Comparison of ENCODE assay signal across 1 cellular context in the genomic region with DNA sequence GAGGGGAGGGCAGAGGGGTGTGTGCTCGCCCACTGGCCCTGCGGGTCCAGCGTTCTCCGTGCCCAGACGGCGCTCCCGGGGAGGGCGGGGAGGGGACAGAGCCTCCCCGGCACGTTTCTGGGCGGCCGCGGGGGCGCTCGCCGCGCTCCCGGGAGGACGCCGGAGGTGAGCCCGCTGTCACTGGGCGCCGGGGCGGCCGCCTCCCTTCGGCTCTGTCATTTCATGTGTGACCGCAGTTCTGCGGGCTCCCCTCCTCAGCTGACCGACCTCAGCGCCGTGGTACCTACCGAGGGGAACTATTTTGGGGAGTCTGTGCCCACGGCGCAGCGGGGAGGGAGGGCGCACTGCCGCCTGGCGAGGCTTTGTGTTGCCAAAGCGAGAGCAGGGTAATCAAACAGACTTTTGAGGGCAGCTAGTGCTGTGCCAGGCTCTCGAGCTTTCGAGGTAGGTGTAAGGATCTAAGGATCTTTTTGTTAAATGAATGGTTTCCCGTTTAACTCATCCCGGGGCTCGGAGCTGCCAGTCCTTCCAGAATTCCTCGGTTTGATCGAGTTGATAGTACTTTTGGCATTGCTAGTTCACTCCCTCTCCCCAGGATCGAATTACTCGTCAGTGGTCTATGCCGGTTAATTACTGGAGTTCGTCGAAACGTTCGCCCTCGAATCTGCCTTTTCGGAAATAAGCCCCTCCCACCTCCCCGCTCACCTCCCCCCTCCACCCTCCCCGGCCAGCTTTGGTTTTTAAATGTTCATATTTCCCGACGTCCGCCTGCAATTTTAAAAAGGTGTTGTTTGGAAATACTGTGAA.
A peak's percentile ranks its signal among the peaks of the same experiment; 100 is the strongest.
TF ChIP-seq lines count a peak whose summit lies in the region.

No MANE protein-coding gene starts in this region.

TF ChIP-seq in HepG2, 621 proteins besides CTCF, POLR2A, EP300 and RAD21 (continued from another document and continues in another):
- TF ChIP-seq, protein P1, sequence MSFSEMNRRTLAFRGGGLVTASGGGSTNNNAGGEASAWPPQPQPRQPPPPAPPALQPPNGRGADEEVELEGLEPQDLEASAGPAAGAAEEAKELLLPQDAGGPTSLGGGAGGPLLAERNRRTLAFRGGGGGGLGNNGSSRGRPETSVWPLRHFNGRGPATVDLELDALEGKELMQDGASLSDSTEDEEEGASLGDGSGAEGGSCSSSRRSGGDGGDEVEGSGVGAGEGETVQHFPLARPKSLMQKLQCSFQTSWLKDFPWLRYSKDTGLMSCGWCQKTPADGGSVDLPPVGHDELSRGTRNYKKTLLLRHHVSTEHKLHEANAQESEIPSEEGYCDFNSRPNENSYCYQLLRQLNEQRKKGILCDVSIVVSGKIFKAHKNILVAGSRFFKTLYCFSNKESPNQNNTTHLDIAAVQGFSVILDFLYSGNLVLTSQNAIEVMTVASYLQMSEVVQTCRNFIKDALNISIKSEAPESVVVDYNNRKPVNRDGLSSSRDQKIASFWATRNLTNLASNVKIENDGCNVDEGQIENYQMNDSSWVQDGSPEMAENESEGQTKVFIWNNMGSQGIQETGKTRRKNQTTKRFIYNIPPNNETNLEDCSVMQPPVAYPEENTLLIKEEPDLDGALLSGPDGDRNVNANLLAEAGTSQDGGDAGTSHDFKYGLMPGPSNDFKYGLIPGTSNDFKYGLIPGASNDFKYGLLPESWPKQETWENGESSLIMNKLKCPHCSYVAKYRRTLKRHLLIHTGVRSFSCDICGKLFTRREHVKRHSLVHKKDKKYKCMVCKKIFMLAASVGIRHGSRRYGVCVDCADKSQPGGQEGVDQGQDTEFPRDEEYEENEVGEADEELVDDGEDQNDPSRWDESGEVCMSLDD (CRISPR knock-in tag; IDR thresholded peaks at IDR 0.05; ENCODE audit: borderline replicate concordance), result 0 out of 2 replicates have a peak, but pooled peaks have one; percentile 47
- TF ChIP-seq CSRNP1 (CRISPR knock-in tag; IDR thresholded peaks at IDR 0.05), result no peak
- TF ChIP-seq CAMTA2 (CRISPR knock-in tag; IDR thresholded peaks at IDR 0.05; ENCODE audit: borderline replicate concordance), result no peak
- no peak for TF ChIP-seq NFIB (CRISPR knock-in tag; IDR thresholded peaks at IDR 0.05; ENCODE audit: borderline replicate concordance)
- TF ChIP-seq, protein P2, sequence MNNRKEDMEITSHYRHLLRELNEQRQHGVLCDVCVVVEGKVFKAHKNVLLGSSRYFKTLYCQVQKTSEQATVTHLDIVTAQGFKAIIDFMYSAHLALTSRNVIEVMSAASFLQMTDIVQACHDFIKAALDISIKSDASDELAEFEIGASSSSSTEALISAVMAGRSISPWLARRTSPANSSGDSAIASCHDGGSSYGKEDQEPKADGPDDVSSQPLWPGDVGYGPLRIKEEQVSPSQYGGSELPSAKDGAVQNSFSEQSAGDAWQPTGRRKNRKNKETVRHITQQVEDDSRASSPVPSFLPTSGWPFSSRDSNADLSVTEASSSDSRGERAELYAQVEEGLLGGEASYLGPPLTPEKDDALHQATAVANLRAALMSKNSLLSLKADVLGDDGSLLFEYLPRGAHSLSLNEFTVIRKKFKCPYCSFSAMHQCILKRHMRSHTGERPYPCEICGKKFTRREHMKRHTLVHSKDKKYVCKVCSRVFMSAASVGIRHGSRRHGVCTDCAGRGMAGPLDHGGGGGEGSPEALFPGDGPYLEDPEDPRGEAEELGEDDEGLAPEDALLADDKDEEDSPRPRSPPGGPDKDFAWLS (CRISPR knock-in tag; IDR thresholded peaks at IDR 0.05; ENCODE audit: borderline replicate concordance), result no peak
- TF ChIP-seq ZNF44 (CRISPR knock-in tag; IDR thresholded peaks at IDR 0.05), result no peak
- TF ChIP-seq, protein P3, sequence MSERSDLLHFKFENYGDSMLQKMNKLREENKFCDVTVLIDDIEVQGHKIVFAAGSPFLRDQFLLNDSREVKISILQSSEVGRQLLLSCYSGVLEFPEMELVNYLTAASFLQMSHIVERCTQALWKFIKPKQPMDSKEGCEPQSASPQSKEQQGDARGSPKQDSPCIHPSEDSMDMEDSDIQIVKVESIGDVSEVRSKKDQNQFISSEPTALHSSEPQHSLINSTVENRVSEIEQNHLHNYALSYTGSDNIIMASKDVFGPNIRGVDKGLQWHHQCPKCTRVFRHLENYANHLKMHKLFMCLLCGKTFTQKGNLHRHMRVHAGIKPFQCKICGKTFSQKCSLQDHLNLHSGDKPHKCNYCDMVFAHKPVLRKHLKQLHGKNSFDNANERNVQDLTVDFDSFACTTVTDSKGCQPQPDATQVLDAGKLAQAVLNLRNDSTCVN (CRISPR knock-in tag; IDR thresholded peaks at IDR 0.05; ENCODE audit: borderline replicate concordance), result no peak
- no peak for TF ChIP-seq ZNF512B (CRISPR knock-in tag; IDR thresholded peaks at IDR 0.05; ENCODE audit: borderline replicate concordance)
- TF ChIP-seq ZNF776 (CRISPR knock-in tag; IDR thresholded peaks at IDR 0.05), result no peak
- TF ChIP-seq MTA3 (CRISPR knock-in tag; IDR thresholded peaks at IDR 0.05), result no peak
- TF ChIP-seq LCORL (IDR thresholded peaks at IDR 0.05), result no peak
- 0 out of 2 replicates have a peak, but pooled peaks have one; percentile 27 for TF ChIP-seq LCORL (CRISPR knock-in tag; IDR thresholded peaks at IDR 0.05)
- no peak for TF ChIP-seq ZNF83 (CRISPR knock-in tag; IDR thresholded peaks at IDR 0.05; ENCODE audit: borderline replicate concordance)
- TF ChIP-seq ZNF256 (CRISPR knock-in tag; conservative IDR thresholded peaks at IDR 0.05), result no peak
- no peak for TF ChIP-seq BRCA1 (CRISPR knock-in tag; IDR thresholded peaks at IDR 0.05)
- TF ChIP-seq PHF21A (CRISPR knock-in tag; IDR thresholded peaks at IDR 0.05), result no peak; the same call in 1 of the 2 replicates
- no peak for TF ChIP-seq ZNF713 (CRISPR knock-in tag; IDR thresholded peaks at IDR 0.05)
- no peak for TF ChIP-seq ZNF564 (CRISPR knock-in tag; IDR thresholded peaks at IDR 0.05)
- no peak for TF ChIP-seq ATF5 (CRISPR knock-in tag; IDR thresholded peaks at IDR 0.05; ENCODE audit: low read depth)
- no peak for TF ChIP-seq ZFP90 (CRISPR knock-in tag; IDR thresholded peaks at IDR 0.05; ENCODE audit: borderline replicate concordance)
- TF ChIP-seq AKAP8 (CRISPR knock-in tag; IDR thresholded peaks at IDR 0.05), result no peak
- TF ChIP-seq ZNF672 (CRISPR knock-in tag; IDR thresholded peaks at IDR 0.05), result no peak
- TF ChIP-seq ZFP36L2 (CRISPR knock-in tag; IDR thresholded peaks at IDR 0.05), result no peak
- TF ChIP-seq ZNF143 (CRISPR knock-in tag; IDR thresholded peaks at IDR 0.05), result no peak
- no peak for TF ChIP-seq ZNF781 (CRISPR knock-in tag; IDR thresholded peaks at IDR 0.05; ENCODE audit: borderline replicate concordance, not compliant biosample characterization)
- TF ChIP-seq ZNF263 (CRISPR knock-in tag; IDR thresholded peaks at IDR 0.05), result peak; percentile 89
- no peak; the same call in 1 of the 2 replicates for TF ChIP-seq ZNF329 (CRISPR knock-in tag; IDR thresholded peaks at IDR 0.05; ENCODE audit: low read depth)
- TF ChIP-seq, protein P4, sequence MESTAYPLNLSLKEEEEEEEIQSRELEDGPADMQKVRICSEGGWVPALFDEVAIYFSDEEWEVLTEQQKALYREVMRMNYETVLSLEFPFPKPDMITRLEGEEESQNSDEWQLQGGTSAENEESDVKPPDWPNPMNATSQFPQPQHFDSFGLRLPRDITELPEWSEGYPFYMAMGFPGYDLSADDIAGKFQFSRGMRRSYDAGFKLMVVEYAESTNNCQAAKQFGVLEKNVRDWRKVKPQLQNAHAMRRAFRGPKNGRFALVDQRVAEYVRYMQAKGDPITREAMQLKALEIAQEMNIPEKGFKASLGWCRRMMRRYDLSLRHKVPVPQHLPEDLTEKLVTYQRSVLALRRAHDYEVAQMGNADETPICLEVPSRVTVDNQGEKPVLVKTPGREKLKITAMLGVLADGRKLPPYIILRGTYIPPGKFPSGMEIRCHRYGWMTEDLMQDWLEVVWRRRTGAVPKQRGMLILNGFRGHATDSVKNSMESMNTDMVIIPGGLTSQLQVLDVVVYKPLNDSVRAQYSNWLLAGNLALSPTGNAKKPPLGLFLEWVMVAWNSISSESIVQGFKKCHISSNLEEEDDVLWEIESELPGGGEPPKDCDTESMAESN (CRISPR knock-in tag; conservative IDR thresholded peaks at IDR 0.05), result no peak
- peak; percentile 91 for TF ChIP-seq ZNF777 (CRISPR knock-in tag; IDR thresholded peaks at IDR 0.05)
- TF ChIP-seq ZNF557 (CRISPR knock-in tag; IDR thresholded peaks at IDR 0.05), result no peak
- no peak for TF ChIP-seq TGIF2 (CRISPR knock-in tag; IDR thresholded peaks at IDR 0.05)
- no peak for TF ChIP-seq ZNF747 (CRISPR knock-in tag; IDR thresholded peaks at IDR 0.05; ENCODE audit: borderline replicate concordance)
- TF ChIP-seq TBX3 (IDR thresholded peaks at IDR 0.05; ENCODE audit: borderline replicate concordance), result no peak
- no peak for TF ChIP-seq ZNF530 (CRISPR knock-in tag; IDR thresholded peaks at IDR 0.05; ENCODE audit: low read depth)
- TF ChIP-seq, protein P5, sequence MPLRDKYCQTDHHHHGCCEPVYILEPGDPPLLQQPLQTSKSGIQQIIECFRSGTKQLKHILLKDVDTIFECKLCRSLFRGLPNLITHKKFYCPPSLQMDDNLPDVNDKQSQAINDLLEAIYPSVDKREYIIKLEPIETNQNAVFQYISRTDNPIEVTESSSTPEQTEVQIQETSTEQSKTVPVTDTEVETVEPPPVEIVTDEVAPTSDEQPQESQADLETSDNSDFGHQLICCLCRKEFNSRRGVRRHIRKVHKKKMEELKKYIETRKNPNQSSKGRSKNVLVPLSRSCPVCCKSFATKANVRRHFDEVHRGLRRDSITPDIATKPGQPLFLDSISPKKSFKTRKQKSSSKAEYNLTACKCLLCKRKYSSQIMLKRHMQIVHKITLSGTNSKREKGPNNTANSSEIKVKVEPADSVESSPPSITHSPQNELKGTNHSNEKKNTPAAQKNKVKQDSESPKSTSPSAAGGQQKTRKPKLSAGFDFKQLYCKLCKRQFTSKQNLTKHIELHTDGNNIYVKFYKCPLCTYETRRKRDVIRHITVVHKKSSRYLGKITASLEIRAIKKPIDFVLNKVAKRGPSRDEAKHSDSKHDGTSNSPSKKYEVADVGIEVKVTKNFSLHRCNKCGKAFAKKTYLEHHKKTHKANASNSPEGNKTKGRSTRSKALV (CRISPR knock-in tag; IDR thresholded peaks at IDR 0.05), result 0 out of 2 replicates have a peak, but pooled peaks have one; percentile 32
- peak; percentile 81; the same call in 1 of the 2 replicates for TF ChIP-seq HNRNPL (IDR thresholded peaks at IDR 0.05; ENCODE audit: low read depth, low read length)
- peak; percentile 94 for TF ChIP-seq BHLHE40 (IDR thresholded peaks at IDR 0.05; ENCODE audit: low read length)
- no peak for TF ChIP-seq ZNF607 (CRISPR knock-in tag; IDR thresholded peaks at IDR 0.05; ENCODE audit: borderline replicate concordance)
- no peak for TF ChIP-seq ELF4 (CRISPR knock-in tag; IDR thresholded peaks at IDR 0.05; ENCODE audit: borderline replicate concordance)
- TF ChIP-seq TOE1 (CRISPR knock-in tag; IDR thresholded peaks at IDR 0.05), result no peak
- 0 out of 2 replicates have a peak, but pooled peaks have one; percentile 15 for TF ChIP-seq ZNF691 (CRISPR knock-in tag; IDR thresholded peaks at IDR 0.05; ENCODE audit: borderline replicate concordance, low read depth)
- TF ChIP-seq YY1 (IDR thresholded peaks at IDR 0.05; ENCODE audit: insufficient read depth, insufficient replicate concordance, low read depth, low read length), result peak; percentile 48
- no peak; the same call in 1 of the 2 replicates for TF ChIP-seq KMT2A (CRISPR knock-in tag; IDR thresholded peaks at IDR 0.05)
- no peak for TF ChIP-seq ZFP82 (CRISPR knock-in tag; IDR thresholded peaks at IDR 0.05; ENCODE audit: borderline replicate concordance)
